16 cellular contexts compared by ENCODE assay signal in genomic region chr20:19423097-19423891, GRCh38.
DNase-seq lines count a peak whose midpoint lies in the region; ATAC-seq and TF ChIP-seq lines count a peak whose summit lies in the region.
"Had no signal": no experiment of that assay in that cellular context is flagged by ENCODE, and none has a peak within 500 bp of the region (broad histone marks: within the 10 kb centered on the region; RNA-seq: fewer than 3 reads in every experiment).

No MANE protein-coding gene starts in this region.

- no peaks in the 10 kb centered on the region for H3K9me3 ChIP-seq in Loucy (ENCODE audit: insufficient read depth, low read depth, low read length)
- H3K9me3 ChIP-seq in iPS-20b (ENCODE audit: insufficient read depth, low read depth, low read length) = no peaks in the 10 kb centered on the region
- no peaks in the 10 kb centered on the region for H3K9me3 ChIP-seq in neutrophil
- H3K9me3 ChIP-seq: SJCRH30 had no signal

- peaks cover 3% of the 10 kb centered on the region for H3K27me3 Mint-ChIP-seq in GM23338 (ENCODE audit: insufficient read depth, low read depth, poor library complexity)
- no peaks in the 10 kb centered on the region for H3K27me3 Mint-ChIP-seq in stimulated activated naive CD8-positive, alpha-beta T cell treated with anti-CD3 and anti-CD28 coated beads, Interleukin-15, amount 100 ng/mL, for 72 hours

- H3K4me1 ChIP-seq in GM23338 (ENCODE audit: insufficient read depth) (peaks cover 13% of the 10 kb centered on the region), Loucy (ENCODE audit: insufficient read depth, low read length, poor library complexity, severe bottlenecking) (peaks cover 46% of the 10 kb centered on the region), iPS-20b (ENCODE audit: insufficient read depth, low read length) (peaks cover 19% of the 10 kb centered on the region; the same call in 1 of the 2 replicates), neutrophil (ENCODE audit: control insufficient read depth in 1 of 2, insufficient read depth in 1 of 2, low read depth in 1 of 2, low read length in 1 of 2) (peaks cover 59 to 62% of the 10 kb centered on the region in 2 experiments)
- H3K4me1 ChIP-seq: SJCRH30 had no signal

- peaks cover 3% of the 10 kb centered on the region; the same call in 1 of the 3 replicates for H3K36me3 Mint-ChIP-seq in GM23338 (ENCODE audit: low read depth)
- H3K36me3 Mint-ChIP-seq: CD14-positive monocyte had no signal

- peak; percentile 11 for DNase-seq in GM23338 (ENCODE audit: low spot score)
- DNase-seq in brain microvascular endothelial cell = no peak
- no peak for DNase-seq in NCI-H524 treated with DMSO at 0.1 percent for 48 hours (lab: John Stamatoyannopoulos, UW)
- no peak for DNase-seq in stimulated activated naive CD8-positive, alpha-beta T cell treated with anti-CD3 and anti-CD28 coated beads, Interleukin-15, amount 100 ng/mL, for 72 hours
- no peak for DNase-seq in NCI-H2107 (lab: John Stamatoyannopoulos, UW)
- DNase-seq: ACHN, DMS79 treated with DMSO at 0.1 percent for 48 hours, NCI-H1694 treated with DMSO at 0.1 percent for 48 hours, NCI-H524, PC-3, SJCRH30 had no signal

- ATAC-seq in GM23338 = peak; percentile 57
- no peak for ATAC-seq in stimulated activated naive CD8-positive, alpha-beta T cell treated with anti-CD3 and anti-CD28 coated beads, Interleukin-15, amount 100 ng/mL, for 72 hours
- ATAC-seq: K562, PC-3 had no signal

- H3K9ac ChIP-seq in Loucy (ENCODE audit: low read depth, low read length, poor library complexity, severe bottlenecking) (peak overlapping the region; percentile 68), iPS-20b (ENCODE audit: low read depth, low read length) (peak overlapping the region; percentile 47; the same call in 1 of the 2 replicates)

- H3K9me2 ChIP-seq in GM23338 (ENCODE audit: insufficient read depth) (no peaks in the 10 kb centered on the region), Loucy (replicated peaks; ENCODE audit: low read depth, low read length) (no peaks in the 10 kb centered on the region)

- no peak overlapping the region for H3K4me3 Mint-ChIP-seq in GM23338
- no peak overlapping the region for H3K4me3 Mint-ChIP-seq in stimulated activated naive CD8-positive, alpha-beta T cell treated with anti-CD3 and anti-CD28 coated beads, Interleukin-15, amount 100 ng/mL, for 72 hours
- H3K4me3 Mint-ChIP-seq: CD14-positive monocyte had no signal

- no peaks in the 10 kb centered on the region for H3K79me2 ChIP-seq in GM23338 (replicated peaks; ENCODE audit: insufficient read depth)
- no peaks in the 10 kb centered on the region for H3K79me2 ChIP-seq in Loucy (ENCODE audit: insufficient read depth, low read length)

- in situ Hi-C loops in brain microvascular endothelial cell (cut with HindIII; ENCODE audit: low pct_ligation_motif_present, low sequenced_read_pairs) = no loop called here

- H4K20me1 ChIP-seq in GM23338 (replicated peaks; ENCODE audit: insufficient read depth) (no peaks in the 10 kb centered on the region), Loucy (ENCODE audit: insufficient read depth, low read length, poor library complexity, severe bottlenecking) (no peaks in the 10 kb centered on the region)

- H3F3A ChIP-seq in GM23338 (replicated peaks; ENCODE audit: low read depth) = no peaks in the 10 kb centered on the region
- H3F3A ChIP-seq in Loucy (ENCODE audit: low read depth) = no peaks in the 10 kb centered on the region

- H3K4me3 ChIP-seq in GM23338 = no peak overlapping the region
- peak overlapping the region; percentile 40 for H3K4me3 ChIP-seq in Loucy (ENCODE audit: low read length, poor library complexity, severe bottlenecking)
- H3K4me3 ChIP-seq in iPS-20b (ENCODE audit: low read length) = peak overlapping the region; percentile 33; the same call in 1 of the 2 replicates
- no peak overlapping the region for H3K4me3 ChIP-seq in neutrophil (ENCODE audit: low read depth in 1 of 2, low read length in 1 of 2)
- H3K4me3 ChIP-seq in brain microvascular endothelial cell (ENCODE audit: low read depth, low read length) = no peak overlapping the region
- H3K4me3 ChIP-seq: K562, SJCRH30 had no signal

- H3K9me3 Mint-ChIP-seq in GM23338 = 0 out of 3 replicates have a peak, but pooled peaks cover 6% of the 10 kb centered on the region
- H3K9me3 Mint-ChIP-seq in stimulated activated naive CD8-positive, alpha-beta T cell treated with anti-CD3 and anti-CD28 coated beads, Interleukin-15, amount 100 ng/mL, for 72 hours = peaks cover 6 to 9% of the 10 kb centered on the region in 2 donors

- H3K27ac ChIP-seq in GM23338 (ENCODE audit: low read depth) = peak overlapping the region; percentile 50; the same call in 1 of the 2 replicates
- no peak overlapping the region for H3K27ac ChIP-seq in iPS-20b (ENCODE audit: low read length)
- H3K27ac ChIP-seq in neutrophil = peak overlapping the region; percentile 75
- no peak overlapping the region for H3K27ac ChIP-seq in brain microvascular endothelial cell
- H3K27ac ChIP-seq: SJCRH30 had no signal

- TF ChIP-seq CTCF in GM23338 (conservative IDR thresholded peaks at IDR 0.05; ENCODE audit: low read depth in 2 of 2) (no peak), Loucy (conservative IDR thresholded peaks at IDR 0.05; ENCODE audit: low read length) (no peak), neutrophil (IDR thresholded peaks at IDR 0.05) (no peak), brain microvascular endothelial cell (IDR thresholded peaks at IDR 0.05; ENCODE audit: low read depth, low read length, missing control alignments) (no peak)

- H3K4me2 ChIP-seq in GM23338 (peak overlapping the region; percentile 62), Loucy (ENCODE audit: low read depth, low read length, poor library complexity, severe bottlenecking) (peak overlapping the region; percentile 70)

- H3K36me3 ChIP-seq in GM23338 (ENCODE audit: insufficient read depth) (no peaks in the 10 kb centered on the region), Loucy (ENCODE audit: insufficient read depth, low read length) (no peaks in the 10 kb centered on the region), iPS-20b (ENCODE audit: insufficient read depth, low read depth, low read length) (no peaks in the 10 kb centered on the region), neutrophil (no peaks in the 10 kb centered on the region), brain microvascular endothelial cell (replicated peaks) (no peaks in the 10 kb centered on the region)
- H3K36me3 ChIP-seq: SJCRH30 had no signal

- peak overlapping the region; percentile 91 for H3K27ac Mint-ChIP-seq in GM23338
- H3K27ac Mint-ChIP-seq in stimulated activated naive CD8-positive, alpha-beta T cell treated with anti-CD3 and anti-CD28 coated beads, Interleukin-15, amount 100 ng/mL, for 72 hours = no peak overlapping the region
- H3K27ac Mint-ChIP-seq: CD14-positive monocyte had no signal

- H3K27me3 ChIP-seq in GM23338 (ENCODE audit: insufficient read depth) = no peaks in the 10 kb centered on the region
- no peaks in the 10 kb centered on the region for H3K27me3 ChIP-seq in Loucy (ENCODE audit: insufficient read depth, low read length, poor library complexity, severe bottlenecking)
- H3K27me3 ChIP-seq in iPS-20b (ENCODE audit: insufficient read depth, low read length) = no peaks in the 10 kb centered on the region
- no peaks in the 10 kb centered on the region for H3K27me3 ChIP-seq in neutrophil
- no peaks in the 10 kb centered on the region for H3K27me3 ChIP-seq in brain microvascular endothelial cell (replicated peaks)

- peak overlapping the region; percentile 72; the same call in 1 of the 2 replicates for H2AFZ ChIP-seq in GM23338
- peak overlapping the region; percentile 30 for H2AFZ ChIP-seq in Loucy (ENCODE audit: low read length)

- peaks cover 40% of the 10 kb centered on the region for H3K4me1 Mint-ChIP-seq in GM23338
- H3K4me1 Mint-ChIP-seq in stimulated activated naive CD8-positive, alpha-beta T cell treated with anti-CD3 and anti-CD28 coated beads, Interleukin-15, amount 100 ng/mL, for 72 hours = no peaks in the 10 kb centered on the region

TF ChIP-seq in GM23338, 12 proteins besides CTCF, POLR2A, EP300 and RAD21:
- no peak for TF ChIP-seq CREB1 (CRISPR knock-in tag; IDR thresholded peaks at IDR 0.05; ENCODE audit: low read depth)
- TF ChIP-seq ZNF331 (CRISPR knock-in tag; IDR thresholded peaks at IDR 0.05; ENCODE audit: low read depth) = no peak

Comparison
In these comparisons a context has a peak if more than half of its experiments do, and no peak if none do; other contexts are left out.
1. H3K27ac ChIP-seq: peak in GM23338 (single experiment) and neutrophil (single experiment); none in iPS-20b (single experiment) and brain microvascular endothelial cell (single experiment).
2. H3K4me3 ChIP-seq: peak in Loucy (single experiment) and iPS-20b (single experiment); none in GM23338 (single experiment), neutrophil (0 of 2) and brain microvascular endothelial cell (single experiment).